ENCODE assay signal across 14 cellular contexts in genomic region chr2:109722026-109722425, GRCh38.
A peak's percentile ranks its signal among the peaks of the same experiment; 100 is the strongest.
DNase-seq lines count a peak whose midpoint lies in the region; ATAC-seq and TF ChIP-seq lines count a peak whose summit lies in the region.
"Had no signal": no experiment of that assay in that cellular context is flagged by ENCODE, and none has a peak within 500 bp of the region (broad histone marks: within the 10 kb centered on the region; RNA-seq: fewer than 3 reads in every experiment).

No MANE protein-coding gene starts in this region.

- no peaks in the 10 kb centered on the region for H3K9me3 ChIP-seq in MG63
- peaks cover 8% of the 10 kb centered on the region for H3K9me3 ChIP-seq in left ventricle myocardium inferior (replicated peaks)
- H3K9me3 ChIP-seq in ascending aorta: no peaks in the 10 kb centered on the region
- H3K9me3 ChIP-seq: psoas muscle had no signal

- peaks cover 3% of the 10 kb centered on the region for H3K4me1 Mint-ChIP-seq in osteocyte (ENCODE audit: unreplicated experiment)

- H3K4me1 ChIP-seq in left ventricle myocardium inferior (no peaks in the 10 kb centered on the region), ascending aorta (no peaks in the 10 kb centered on the region)

- no peak overlapping the region for H3K4me3 Mint-ChIP-seq in osteocyte (ENCODE audit: unreplicated experiment)
- H3K4me3 Mint-ChIP-seq: WTC11 had no signal

- H3K27ac Mint-ChIP-seq in osteocyte (ENCODE audit: unreplicated experiment): no peak overlapping the region
- H3K27ac Mint-ChIP-seq: WTC11 had no signal

- intact Hi-C loops in left ventricle myocardium inferior (cut with micrococcal nuclease): no loop called here
- intact Hi-C loops in ascending aorta (cut with DNase I): no loop called here

- H3K27ac ChIP-seq in left ventricle myocardium inferior (replicated peaks): no peak overlapping the region
- H3K27ac ChIP-seq in ascending aorta: no peak overlapping the region
- H3K27ac ChIP-seq: psoas muscle had no signal

- H3K27me3 Mint-ChIP-seq in osteocyte (ENCODE audit: unreplicated experiment): peaks cover 37% of the 10 kb centered on the region

- no peak for TF ChIP-seq CTCF in left ventricle myocardium inferior (IDR thresholded peaks at IDR 0.05; ENCODE audit: borderline replicate concordance)
- TF ChIP-seq CTCF in osteocyte (IDR thresholded peaks at IDR 0.05): no peak
- TF ChIP-seq CTCF in ascending aorta (IDR thresholded peaks at IDR 0.05): no peak

- no peaks in the 10 kb centered on the region for H3K36me3 ChIP-seq in MG63
- H3K36me3 ChIP-seq in left ventricle myocardium inferior: no peaks in the 10 kb centered on the region
- H3K36me3 ChIP-seq in ascending aorta: no peaks in the 10 kb centered on the region

- no peaks in the 10 kb centered on the region for H3K27me3 ChIP-seq in MG63
- peaks cover 4% of the 10 kb centered on the region for H3K27me3 ChIP-seq in left ventricle myocardium inferior (ENCODE audit: low read depth)
- H3K27me3 ChIP-seq in ascending aorta: no peaks in the 10 kb centered on the region

- no peak for ATAC-seq in GM21423 (IDR thresholded peaks at IDR 0.05; ENCODE audit: unreplicated experiment)
- ATAC-seq: psoas muscle, WTC11 had no signal

- peaks cover 2% of the 10 kb centered on the region for H3K36me3 Mint-ChIP-seq in osteocyte (ENCODE audit: unreplicated experiment)

- peaks cover 4% of the 10 kb centered on the region for H3K9me3 Mint-ChIP-seq in osteocyte (ENCODE audit: unreplicated experiment)

- DNase-seq in MG63: peak; percentile 4
- DNase-seq in NCI-H69 (lab: John Stamatoyannopoulos, UW): peak; percentile 2
- peak; percentile 26 for DNase-seq in left ventricle myocardium inferior
- DNase-seq in osteocyte (ENCODE audit: extremely low spot score, unreplicated experiment): peak; percentile 59
- DNase-seq in amniotic stem cell (lab: John Stamatoyannopoulos, UW): no peak
- DNase-seq in ascending aorta (ENCODE audit: low spot score in 2 of 2): no peak
- no peak for DNase-seq in NCI-H1930 (lab: John Stamatoyannopoulos, UW)
- DNase-seq: AML-193; DMS153; NCI-H2081 treated with DMSO at 0.1 percent for 48 hours; psoas muscle; stimulated activated CD4-positive, alpha-beta T cell treated with anti-CD3 and anti-CD28 coated beads, Interleukin-2, amount 100 ng/mL, for 48 hours had no signal

- H3K4me3 ChIP-seq in MG63: no peak overlapping the region
- no peak overlapping the region for H3K4me3 ChIP-seq in left ventricle myocardium inferior
- no peak overlapping the region for H3K4me3 ChIP-seq in ascending aorta
- H3K4me3 ChIP-seq: psoas muscle had no signal

Comparison
In these comparisons a context has a peak if more than half of its experiments do, and no peak if none do; other contexts are left out.
1. DNase-seq: peak in MG63 (single experiment), NCI-H69 (single experiment), left ventricle myocardium inferior (single experiment) and osteocyte (single experiment); none in amniotic stem cell (single experiment), ascending aorta (0 of 2) and NCI-H1930 (0 of 2).